In the genomic region with DNA sequence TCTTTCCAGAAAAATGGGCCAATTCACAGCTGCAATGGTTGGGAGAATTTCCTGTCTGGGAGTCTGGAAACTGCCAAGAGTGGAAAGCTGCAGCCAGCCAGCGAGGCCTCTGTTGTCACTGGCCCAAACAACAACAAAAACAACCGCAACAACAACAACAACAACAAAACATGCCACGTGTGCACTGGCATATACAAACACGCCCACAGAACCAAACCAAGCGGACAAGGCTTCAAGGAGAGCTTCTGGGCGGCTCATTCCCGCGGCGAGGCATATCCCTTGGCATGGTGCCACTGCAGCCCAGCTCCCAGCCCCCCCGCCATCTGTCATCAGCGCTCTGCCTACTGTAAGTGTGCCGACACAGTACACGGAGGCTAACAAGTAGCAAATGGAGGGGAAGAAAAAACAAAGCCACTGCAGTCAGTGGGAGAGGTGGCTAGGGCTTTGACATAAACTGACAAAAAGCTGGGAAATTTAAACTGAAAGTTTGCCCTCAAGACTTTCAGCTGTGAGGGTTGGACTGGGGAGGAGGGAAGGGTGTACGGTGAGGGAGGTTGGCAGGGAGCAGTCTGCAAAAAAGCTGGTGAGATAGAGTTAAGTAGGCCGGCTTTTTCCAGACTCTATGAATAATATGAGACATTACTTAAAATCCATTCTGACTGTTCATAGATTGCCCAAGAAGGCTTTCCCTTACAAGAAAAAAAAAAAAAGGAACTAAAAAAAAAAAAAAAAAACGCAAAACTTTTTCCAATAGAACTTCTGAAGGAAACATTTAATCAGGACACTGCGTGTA, we compare ENCODE assay signal across 8 cellular contexts.
DNase-seq lines count a peak whose midpoint lies in the region; ATAC-seq and TF ChIP-seq lines count a peak whose summit lies in the region.

No MANE protein-coding gene starts in this region.

- no TSS peak for BruUV-seq in mammary epithelial cell (replicated peaks; lab: Mats Ljungman, UMichigan)

- H3K27me3 ChIP-seq in mammary epithelial cell (ENCODE audit: insufficient read depth, low read length) = no peaks in the 10 kb centered on the region
- H3K27me3 ChIP-seq in tibial nerve = no peaks in the 10 kb centered on the region

- H3K9me3 ChIP-seq in mammary epithelial cell (replicated peaks; ENCODE audit: insufficient read depth, low read length) (no peaks in the 10 kb centered on the region), tibial nerve (no peaks in the 10 kb centered on the region)

- in situ Hi-C loops in mammary epithelial cell (cut with MboI; ENCODE audit: low sequenced_read_pairs in 2 of 2) (no loop called here), GM13976 (cut with MboI; ENCODE audit: low sequenced_read_pairs, unreplicated experiment) (no loop called here)

- TF ChIP-seq EP300 in tibial nerve (IDR thresholded peaks at IDR 0.05) = peak in 1 of 2 donors; percentile 20

- 9% methylated on average over 17 of the region's 17 CpGs for WGBS in mammary epithelial cell (ENCODE audit: low coverage, missing lambda C conversion rate)
- WGBS in tibial nerve, 2 donors = 25 to 27% methylated on average over 17 of the region's 17 CpGs

- no peak for ATAC-seq in HG02571 (IDR thresholded peaks at IDR 0.05; ENCODE audit: unreplicated experiment)

- TF ChIP-seq POLR2A in tibial nerve (IDR thresholded peaks at IDR 0.05) = no peak

- CTCF ChIA-PET in mammary epithelial cell (lab: Charles Lee; ENCODE audit: low non-redundant PET) = no interaction called here

- peak overlapping the region; percentile 17 to 38 (median 36) for H3K4me3 ChIP-seq in mammary epithelial cell (replicated peaks in 1 of 3; ENCODE audit: insufficient read depth in 1 of 3, low read depth in 2 of 3, low read length in 3 of 3)
- peak overlapping the region; percentile 20 to 48 (median 36) for H3K4me3 ChIP-seq in tibial nerve

- no peak overlapping the region for H3K9ac ChIP-seq in mammary epithelial cell (ENCODE audit: insufficient read depth, low read length)

- H3K36me3 ChIP-seq in mammary epithelial cell (ENCODE audit: insufficient read depth, low read length) (no peaks in the 10 kb centered on the region), tibial nerve (no peaks in the 10 kb centered on the region)

- peaks cover 12% of the 10 kb centered on the region for H3K4me1 ChIP-seq in mammary epithelial cell (ENCODE audit: insufficient read depth, low read length)
- H3K4me1 ChIP-seq in tibial nerve = peaks cover 0 to 19% (median 4%) of the 10 kb centered on the region in 4 donors

- H3K4me2 ChIP-seq in mammary epithelial cell (ENCODE audit: insufficient read depth, low read depth, low read length) = peak overlapping the region; percentile 83

- H3K27ac ChIP-seq in mammary epithelial cell (ENCODE audit: insufficient read depth, low read depth, low read length) (no peak overlapping the region), tibial nerve (peak overlapping the region in 3 of 4 donors; percentile 17 to 78 (median 65))

- H3K79me2 ChIP-seq in mammary epithelial cell (ENCODE audit: insufficient read depth, low read length) = no peaks in the 10 kb centered on the region

- peak overlapping the region; percentile 72 for H2AFZ ChIP-seq in mammary epithelial cell (ENCODE audit: low read depth, low read length)

- peak; percentile 88 for DNase-seq in COLO668 (lab: John Stamatoyannopoulos, UW; ENCODE audit: unreplicated experiment)
- peak; percentile 34 for DNase-seq in NCI-H2081 treated with DMSO at 0.1 percent for 48 hours (lab: John Stamatoyannopoulos, UW)
- peak; percentile 62 for DNase-seq in mammary epithelial cell
- peak; percentile 77 for DNase-seq in kidney tubule cell (ENCODE audit: low spot score)
- peak; percentile 29 to 32 for DNase-seq in tibial nerve (ENCODE audit: low spot score in 2 of 2)
- no peak for DNase-seq in activated CD4-positive, alpha-beta T cell treated with anti-CD3 and anti-CD28 coated beads for 4 hours
- no peak for DNase-seq in GM13976 (ENCODE audit: low spot score)

- no peaks in the 10 kb centered on the region for H4K20me1 ChIP-seq in mammary epithelial cell (ENCODE audit: insufficient read depth, low read length)

- dilution Hi-C loops in mammary epithelial cell (cut with HindIII; ENCODE audit: low sequenced_read_pairs) = no loop called here

- intact Hi-C loops in mammary epithelial cell (cut with micrococcal nuclease) = loop anchor here (2.0 kb wide), 1 partner anchor 163 kb away; no protein-coding TSS in a partner anchor

- TF ChIP-seq CTCF in mammary epithelial cell (conservative IDR thresholded peaks at IDR 0.05 in 1 of 2, IDR thresholded peaks at IDR 0.05 in 1 of 2; ENCODE audit: extremely low read depth in 1 of 2, insufficient read depth in 1 of 2, low read depth in 1 of 2, low read length in 2 of 2) (no peak), tibial nerve (IDR thresholded peaks at IDR 0.05) (no peak), GM13976 (IDR thresholded peaks at IDR 0.05; ENCODE audit: borderline replicate concordance, control extremely low read depth, extremely low read depth, insufficient read depth, missing control alignments) (no peak)

Comparison
In these comparisons a context has a peak if more than half of its experiments do, and no peak if none do; other contexts are left out.
1. DNase-seq: peak in COLO668 (single experiment), NCI-H2081 treated with DMSO at 0.1 percent for 48 hours (single experiment), mammary epithelial cell (single experiment), kidney tubule cell (single experiment) and tibial nerve (2 of 2); none in activated CD4-positive, alpha-beta T cell treated with anti-CD3 and anti-CD28 coated beads for 4 hours (0 of 2) and GM13976 (single experiment).